Comparison of ENCODE assay signal across 9 cellular contexts in the genomic region with DNA sequence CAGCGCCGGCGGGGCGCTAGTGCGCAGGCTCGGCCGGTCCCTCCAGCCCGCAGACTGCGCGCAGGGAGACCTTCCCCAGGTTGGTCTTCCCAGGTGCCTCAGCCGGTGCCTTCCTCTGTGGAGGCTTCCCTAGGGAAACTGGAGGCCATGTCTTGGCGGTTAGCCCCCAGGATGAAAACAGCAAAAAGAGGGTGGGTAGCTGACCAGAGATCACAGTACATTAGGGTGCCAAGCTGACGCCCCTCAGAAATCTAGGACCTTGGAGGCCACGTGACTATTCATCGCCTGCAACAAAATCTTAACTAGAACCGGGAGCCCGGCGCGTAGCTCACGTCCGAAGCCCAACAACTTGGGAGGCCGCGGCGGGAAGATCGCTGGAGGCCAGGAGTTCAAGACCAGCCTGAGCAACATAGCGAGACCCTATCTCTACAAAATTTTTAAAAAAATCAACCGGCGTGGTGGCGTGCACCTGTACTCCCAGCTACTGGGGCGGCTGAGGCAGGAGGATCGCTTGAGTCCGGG. TPM values are rescaled to one million over a fixed set of nuclear protein-coding genes. Genes with fewer than 3 reads are reported as not detected.
DNase-seq lines count a peak whose midpoint lies in the region; ATAC-seq, FAIRE-seq and TF ChIP-seq lines count a peak whose summit lies in the region.
"Had no signal": no experiment of that assay in that cellular context is flagged by ENCODE, and none has a peak within 500 bp of the region (broad histone marks: within the 10 kb centered on the region; RNA-seq: fewer than 3 reads in every experiment).

No MANE protein-coding gene starts in this region.

- H3K4me3 Mint-ChIP-seq in activated CD4-positive, alpha-beta T cell treated with anti-CD3 and anti-CD28 coated beads for 36 hours = peak overlapping the region; percentile 97
- peak overlapping the region; percentile 85 for H3K4me3 Mint-ChIP-seq in activated CD8-positive, alpha-beta T cell treated with anti-CD3 and anti-CD28 coated beads for 36 hours

- no peak for TF ChIP-seq POLR2A in testis (IDR thresholded peaks at IDR 0.05)

- no peak for ATAC-seq in activated CD4-positive, alpha-beta T cell treated with anti-CD3 and anti-CD28 coated beads for 36 hours
- ATAC-seq in activated CD8-positive, alpha-beta T cell treated with anti-CD3 and anti-CD28 coated beads for 36 hours = no peak
- ATAC-seq in HG02973 (IDR thresholded peaks at IDR 0.05; ENCODE audit: unreplicated experiment) = no peak

- POLR2A ChIA-PET in activated CD4-positive, alpha-beta T cell treated with anti-CD3 and anti-CD28 coated beads for 36 hours (lab: Charles Lee) = interaction anchor here (0.5 to 0.6 kb wide), 2 partner anchors 65 to 149 kb away, joined by 3 read pairs; no protein-coding TSS in a partner anchor
- POLR2A ChIA-PET in activated CD8-positive, alpha-beta T cell treated with anti-CD3 and anti-CD28 coated beads for 36 hours (lab: Charles Lee) = interaction anchor here (0.6 to 2.7 kb wide), 8 partner anchors 7 to 358 kb away, joined by 3 to 22 read pairs (median 4); partner anchors contain the start of genes PLOD3, VGF and ZNHIT1

- H3K36me3 ChIP-seq in iPS-20b (ENCODE audit: insufficient read depth, low read depth, low read length) (peaks cover 16% of the 10 kb centered on the region), testis (ENCODE audit: low read depth, missing control alignments) (no peaks in the 10 kb centered on the region)

- intact Hi-C loops in activated CD4-positive, alpha-beta T cell treated with anti-CD3 and anti-CD28 coated beads for 36 hours (cut with DNase I, micrococcal nuclease) = loop anchor here (1.0 to 10.0 kb wide), 6 partner anchors 38 to 570 kb away; partner anchors contain the start of genes TRIM56 (in 2 of the 2), AP1S1 (in 1 of the 2), GNB2 (in 1 of the 2) and IFT22 (in 1 of the 2)
- intact Hi-C loops in activated CD8-positive, alpha-beta T cell treated with anti-CD3 and anti-CD28 coated beads for 36 hours (cut with micrococcal nuclease) = no loop called here
- intact Hi-C loops in testis (cut with DNase I; ENCODE audit: low total_unique reads) = no loop called here

- H3K9me3 Mint-ChIP-seq in activated CD4-positive, alpha-beta T cell treated with anti-CD3 and anti-CD28 coated beads for 36 hours (ENCODE audit: low read depth) = no peaks in the 10 kb centered on the region
- no peaks in the 10 kb centered on the region for H3K9me3 Mint-ChIP-seq in activated CD8-positive, alpha-beta T cell treated with anti-CD3 and anti-CD28 coated beads for 36 hours

- DNase-seq in activated CD4-positive, alpha-beta T cell treated with anti-CD3 and anti-CD28 coated beads for 36 hours = no peak
- DNase-seq in activated CD4-positive, alpha-beta T cell treated with anti-CD3 and anti-CD28 coated beads, Interleukin-2, amount 50 U/mL, for 1 hour = no peak
- DNase-seq in activated CD8-positive, alpha-beta T cell treated with anti-CD3 and anti-CD28 coated beads for 36 hours = no peak
- peak; percentile 35 for DNase-seq in testis
- DNase-seq in stimulated activated CD4-positive, alpha-beta T cell treated with anti-CD3 and anti-CD28 coated beads, Interleukin-15, amount 100 ng/mL, for 24 hours = no peak
- no peak for DNase-seq in urothelium cell line (ENCODE audit: low spot score)

- H3K9ac ChIP-seq in iPS-20b (ENCODE audit: low read depth, low read length) = peak overlapping the region; percentile 91; the same call in 1 of the 2 replicates

- peak overlapping the region; percentile 97 for H3K27ac Mint-ChIP-seq in activated CD4-positive, alpha-beta T cell treated with anti-CD3 and anti-CD28 coated beads for 36 hours
- H3K27ac Mint-ChIP-seq in activated CD8-positive, alpha-beta T cell treated with anti-CD3 and anti-CD28 coated beads for 36 hours = peak overlapping the region; percentile 97

- no peaks in the 10 kb centered on the region for H3K4me1 ChIP-seq in iPS-20b (ENCODE audit: insufficient read depth, low read length)
- H3K4me1 ChIP-seq in testis = peaks cover 19% of the 10 kb centered on the region

- H3K9me3 ChIP-seq in iPS-20b (ENCODE audit: insufficient read depth, low read depth, low read length) = no peaks in the 10 kb centered on the region
- H3K9me3 ChIP-seq in testis = no peaks in the 10 kb centered on the region

- TF ChIP-seq CTCF in activated CD8-positive, alpha-beta T cell treated with anti-CD3 and anti-CD28 coated beads for 36 hours (IDR thresholded peaks at IDR 0.05) = no peak
- no peak for TF ChIP-seq CTCF in testis (IDR thresholded peaks at IDR 0.05)

- H3K27ac ChIP-seq in iPS-20b (ENCODE audit: low read length) (peak overlapping the region; percentile 69), testis (peak overlapping the region; percentile 96 to 98)

- peaks cover 32% of the 10 kb centered on the region for H3K36me3 Mint-ChIP-seq in activated CD4-positive, alpha-beta T cell treated with anti-CD3 and anti-CD28 coated beads for 36 hours (ENCODE audit: low read depth)
- H3K36me3 Mint-ChIP-seq in activated CD8-positive, alpha-beta T cell treated with anti-CD3 and anti-CD28 coated beads for 36 hours (ENCODE audit: low read depth) = peaks cover 27% of the 10 kb centered on the region

- CTCF ChIA-PET in activated CD4-positive, alpha-beta T cell treated with anti-CD3 and anti-CD28 coated beads for 36 hours (lab: Charles Lee) = interaction anchor here (0.5 to 3.8 kb wide), 7 partner anchors 9 to 101 kb away, joined by 3 to 44 read pairs (median 16); partner anchors contain the start of genes IFT22, PLOD3 and ZNHIT1
- CTCF ChIA-PET in activated CD8-positive, alpha-beta T cell treated with anti-CD3 and anti-CD28 coated beads for 36 hours (lab: Charles Lee) = interaction anchor here (1.2 to 4.2 kb wide), 10 partner anchors 7 to 166 kb away, joined by 3 to 49 read pairs (median 10); partner anchors contain the start of genes PLOD3 and ZNHIT1

- no peaks in the 10 kb centered on the region for H3K27me3 Mint-ChIP-seq in activated CD4-positive, alpha-beta T cell treated with anti-CD3 and anti-CD28 coated beads for 36 hours
- no peaks in the 10 kb centered on the region for H3K27me3 Mint-ChIP-seq in activated CD8-positive, alpha-beta T cell treated with anti-CD3 and anti-CD28 coated beads for 36 hours

- 19 to 27% methylated on average over 26 to 32 of the region's 32 CpGs for WGBS in testis, 2 donors

- H3K4me1 Mint-ChIP-seq in activated CD4-positive, alpha-beta T cell treated with anti-CD3 and anti-CD28 coated beads for 36 hours = peaks cover 29% of the 10 kb centered on the region
- peaks cover 32% of the 10 kb centered on the region for H3K4me1 Mint-ChIP-seq in activated CD8-positive, alpha-beta T cell treated with anti-CD3 and anti-CD28 coated beads for 36 hours (ENCODE audit: low read depth)

- H3K27me3 ChIP-seq in iPS-20b (ENCODE audit: insufficient read depth, low read length) (no peaks in the 10 kb centered on the region), testis (no peaks in the 10 kb centered on the region)

- H3K4me3 ChIP-seq in iPS-20b (ENCODE audit: low read length) (peak overlapping the region; percentile 100), testis (peak overlapping the region; percentile 67 to 85)

- no peak for FAIRE-seq in urothelium cell line (lab: Jason Lieb, UNC)

RNA-seq across cellular contexts. Expression of gene FIS1, which starts 0.3 kb away (rescaled TPM):
- 10 to 100 TPM; 70.5 to 92.6 TPM for total RNA-seq in activated CD4-positive, alpha-beta T cell treated with anti-CD3 and anti-CD28 coated beads for 36 hours
- total RNA-seq in activated CD8-positive, alpha-beta T cell treated with anti-CD3 and anti-CD28 coated beads for 36 hours = 10 to 100 TPM; 86.5 to 96.8 TPM
- total RNA-seq in testis = 100 to 1,000 TPM; 228 to 273 TPM
- polyA plus RNA-seq in testis (ENCODE audit: insufficient read depth, low read depth, low replicate concordance) = 233 TPM

RNA-seq across cellular contexts. Expression of gene CLDN15, which starts 7.6 kb away (rescaled TPM):
- total RNA-seq in activated CD4-positive, alpha-beta T cell treated with anti-CD3 and anti-CD28 coated beads for 36 hours = 10 to 100 TPM; 16.4 to 17.2 TPM
- total RNA-seq in activated CD8-positive, alpha-beta T cell treated with anti-CD3 and anti-CD28 coated beads for 36 hours = 10 to 100 TPM; 14.2 to 15.8 TPM
- total RNA-seq in testis = 10 to 100 TPM; 13.6 to 20.2 TPM
- 12.1 TPM for polyA plus RNA-seq in testis (ENCODE audit: insufficient read depth, low read depth, low replicate concordance)

RNA-seq across cellular contexts. Expression of gene ZNHIT1, which starts 27.2 kb away (rescaled TPM):
- 10 to 100 TPM; 44.2 TPM for total RNA-seq in activated CD4-positive, alpha-beta T cell treated with anti-CD3 and anti-CD28 coated beads for 36 hours
- 10 to 100 TPM; 36.8 to 37.9 TPM for total RNA-seq in activated CD8-positive, alpha-beta T cell treated with anti-CD3 and anti-CD28 coated beads for 36 hours
- 10 to 100 TPM; 57.8 to 58.4 TPM for total RNA-seq in testis
- 48.3 TPM for polyA plus RNA-seq in testis (ENCODE audit: insufficient read depth, low read depth, low replicate concordance)

RNA-seq across cellular contexts. Expression of gene PLOD3, which starts 27.8 kb away (rescaled TPM):
- 10 to 100 TPM; 30.7 to 35.9 TPM for total RNA-seq in activated CD4-positive, alpha-beta T cell treated with anti-CD3 and anti-CD28 coated beads for 36 hours
- total RNA-seq in activated CD8-positive, alpha-beta T cell treated with anti-CD3 and anti-CD28 coated beads for 36 hours = 10 to 100 TPM; 20.4 to 24.4 TPM
- total RNA-seq in testis = 10 to 100 TPM; 36.3 to 45.6 TPM
- 32.1 TPM for polyA plus RNA-seq in testis (ENCODE audit: insufficient read depth, low read depth, low replicate concordance)

RNA-seq across cellular contexts. Expression of gene MOGAT3, which starts 44.4 kb away (rescaled TPM):
- not detected for total RNA-seq in activated CD4-positive, alpha-beta T cell treated with anti-CD3 and anti-CD28 coated beads for 36 hours
- not detected for total RNA-seq in activated CD8-positive, alpha-beta T cell treated with anti-CD3 and anti-CD28 coated beads for 36 hours
- total RNA-seq in testis = not detected
- polyA plus RNA-seq in testis (ENCODE audit: insufficient read depth, low read depth, low replicate concordance) = not detected
- total RNA-seq: Daoy had no signal

Comparison
In these comparisons a context has a peak if more than half of its experiments do, and no peak if none do; other contexts are left out.
1. intact Hi-C loops: an anchor here in activated CD4-positive, alpha-beta T cell treated with anti-CD3 and anti-CD28 coated beads for 36 hours (1.0 to 10.0 kb wide); none called in activated CD8-positive, alpha-beta T cell treated with anti-CD3 and anti-CD28 coated beads for 36 hours and testis.